In the genomic region with DNA sequence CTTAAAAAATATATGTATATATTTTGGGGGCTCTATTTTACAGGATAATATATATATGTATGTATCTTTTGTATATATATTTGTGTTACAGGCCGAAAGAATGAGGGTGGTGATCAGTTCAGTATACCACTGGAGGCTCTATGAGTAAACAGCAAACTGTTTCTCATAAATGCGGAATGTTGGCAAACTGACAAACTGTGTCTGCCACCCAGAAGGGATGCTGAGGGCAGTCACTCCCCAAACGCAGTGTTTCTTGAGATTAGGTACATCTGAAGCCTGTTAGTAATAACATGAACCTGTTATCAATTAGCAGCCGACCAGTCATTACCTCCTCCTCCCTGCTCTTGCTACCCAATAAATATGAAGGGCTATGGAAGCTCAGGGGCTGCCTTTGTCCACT, we compare ENCODE assay signal across 18 cellular contexts. TPM values are rescaled to one million over a fixed set of nuclear protein-coding genes. Genes with fewer than 3 reads are reported as not detected.
DNase-seq lines count a peak whose midpoint lies in the region; ATAC-seq and TF ChIP-seq lines count a peak whose summit lies in the region.
"Had no signal": no experiment of that assay in that cellular context is flagged by ENCODE, and none has a peak within 500 bp of the region (broad histone marks: within the 10 kb centered on the region; RNA-seq: fewer than 3 reads in every experiment).

No MANE protein-coding gene starts in this region.

- TF ChIP-seq CTCF in MCF 10A (IDR thresholded peaks at IDR 0.05; ENCODE audit: unreplicated experiment) (no peak), breast epithelium (IDR thresholded peaks at IDR 0.05) (no peak), RWPE1 (conservative IDR thresholded peaks at IDR 0.05; ENCODE audit: low read depth) (no peak), WERI-Rb-1 (IDR thresholded peaks at IDR 0.05; ENCODE audit: low read depth, low read length) (no peak)

- BruUV-seq in MCF 10A (replicated peaks; lab: Mats Ljungman, UMichigan): no TSS peak

- no peaks in the 10 kb centered on the region for H3K9me3 Mint-ChIP-seq in MCF 10A (ENCODE audit: unreplicated experiment)
- H3K9me3 Mint-ChIP-seq: activated CD4-positive, alpha-beta memory T cell treated with anti-CD3 and anti-CD28 coated beads for 36 hours; activated T-helper 2 cell treated with anti-CD3 and anti-CD28 coated beads, Interferon-gamma antibody, Interleukin-2, Interleukin-4, amounts not matched to agents 10 μg/mL and 5 μg/mL and 100 μg/mL, durations not matched to agents 14 hours and 24 hours and 36 hours had no signal

- H3K9me3 ChIP-seq in breast epithelium (no peaks in the 10 kb centered on the region), WERI-Rb-1 (ENCODE audit: severe bottlenecking) (no peaks in the 10 kb centered on the region)
- H3K9me3 ChIP-seq: ovary had no signal

- ATAC-seq in HG02840 (IDR thresholded peaks at IDR 0.05; ENCODE audit: low FRiP score, unreplicated experiment): no peak

- CTCF ChIA-PET in MCF 10A (lab: Yijun Ruan, JAX) (no interaction called here), RWPE1 (lab: Yijun Ruan, JAX) (no interaction called here)

- peaks cover 23% of the 10 kb centered on the region for H3K4me1 Mint-ChIP-seq in MCF 10A (ENCODE audit: insufficient read depth, unreplicated experiment)

- peaks cover 19% of the 10 kb centered on the region for H3K27me3 Mint-ChIP-seq in MCF 10A (ENCODE audit: insufficient read depth, unreplicated experiment)

- no peak overlapping the region for H3K4me3 ChIP-seq in breast epithelium
- H3K4me3 ChIP-seq in WERI-Rb-1 (ENCODE audit: low read depth, low read length): no peak overlapping the region
- H3K4me3 ChIP-seq: ovary had no signal

- DNase-seq in MCF 10A (ENCODE audit: unreplicated experiment) (peak; percentile 64), breast epithelium (ENCODE audit: low spot score in 2 of 2) (no peak), RWPE1 (ENCODE audit: low spot score) (peak; percentile 17), fibroblast of gingiva (ENCODE audit: low read depth) (peak; percentile 69), OCI-M1 (lab: John Stamatoyannopoulos, UW) (no peak), WERI-Rb-1 (no peak), KG1 (lab: John Stamatoyannopoulos, UW) (no peak)
- DNase-seq: activated CD4-positive, alpha-beta memory T cell treated with anti-CD3 and anti-CD28 coated beads for 36 hours; effector CD4-positive, alpha-beta T cell; islet precursor cell; NCI-H1105 treated with DMSO at 0.1 percent for 48 hours; NCI-H510A treated with DMSO at 0.1 percent for 48 hours; ovary; small intestine had no signal

- H3K4me1 ChIP-seq in breast epithelium: peaks cover 2 to 3% of the 10 kb centered on the region in 2 donors

- POLR2A ChIA-PET in MCF 10A (lab: Yijun Ruan, JAX) (interaction anchor here (0.7 to 2.5 kb wide), 2 partner anchors 13 kb away, joined by 3 to 6 read pairs; no protein-coding TSS in a partner anchor), RWPE1 (lab: Yijun Ruan, JAX; ENCODE audit: low non-redundant PET) (no interaction called here)

- no peak for TF ChIP-seq POLR2A in breast epithelium (IDR thresholded peaks at IDR 0.05)

- H3K27ac ChIP-seq in breast epithelium: no peak overlapping the region
- no peak overlapping the region for H3K27ac ChIP-seq in RWPE1
- no peak overlapping the region for H3K27ac ChIP-seq in WERI-Rb-1
- H3K27ac ChIP-seq: ovary had no signal

- H3K27me3 ChIP-seq in breast epithelium: no peaks in the 10 kb centered on the region
- no peaks in the 10 kb centered on the region for H3K27me3 ChIP-seq in WERI-Rb-1 (ENCODE audit: insufficient read depth, low read depth, severe bottlenecking)
- H3K27me3 ChIP-seq: ovary had no signal

- no peak overlapping the region for H3K4me3 Mint-ChIP-seq in MCF 10A (ENCODE audit: unreplicated experiment)
- H3K4me3 Mint-ChIP-seq: activated CD4-positive, alpha-beta memory T cell treated with anti-CD3 and anti-CD28 coated beads for 36 hours had no signal

- H3K36me3 ChIP-seq in breast epithelium (no peaks in the 10 kb centered on the region), WERI-Rb-1 (no peaks in the 10 kb centered on the region)
- H3K36me3 ChIP-seq: ovary had no signal

- H3K36me3 Mint-ChIP-seq in MCF 10A (ENCODE audit: insufficient read depth, unreplicated experiment): no peaks in the 10 kb centered on the region
- H3K36me3 Mint-ChIP-seq: activated CD4-positive, alpha-beta memory T cell treated with anti-CD3 and anti-CD28 coated beads for 36 hours had no signal

- intact Hi-C loops in MCF 10A (cut with micrococcal nuclease) (loop anchor here (5.0 kb wide), 2 partner anchors 37 to 43 kb away; no protein-coding TSS in a partner anchor), breast epithelium (cut with DNase I; ENCODE audit: low total_unique reads) (no loop called here)

- H3K27ac Mint-ChIP-seq in MCF 10A (ENCODE audit: low read depth, unreplicated experiment): no peak overlapping the region
- H3K27ac Mint-ChIP-seq: activated CD4-positive, alpha-beta memory T cell treated with anti-CD3 and anti-CD28 coated beads for 36 hours; activated T-helper 2 cell treated with anti-CD3 and anti-CD28 coated beads, Interferon-gamma antibody, Interleukin-2, Interleukin-4, amounts not matched to agents 10 μg/mL and 5 μg/mL and 100 μg/mL, durations not matched to agents 14 hours and 24 hours and 36 hours had no signal

RNA-seq across cellular contexts. Expression of a gene that starts 20.8 kb away (rescaled TPM):
- 17.9 and 19.1 TPM in 2 replicates for total RNA-seq in MCF 10A (2022)
- total RNA-seq in breast epithelium: 10 to 100 TPM; 43.6 to 76.5 (median 60.0) TPM

RNA-seq across cellular contexts. Expression of a gene that starts 49.6 kb away (rescaled TPM):
- total RNA-seq in MCF 10A (2022): not detected in 2 replicates
- total RNA-seq in breast epithelium: 1 to 10 TPM in 1 of 3 donors, under 1 TPM in 1, not detected in 1; 0.66 to 1.0 TPM
- total RNA-seq: activated CD4-positive, alpha-beta memory T cell treated with anti-CD3 and anti-CD28 coated beads for 36 hours; activated T-helper 2 cell treated with anti-CD3 and anti-CD28 coated beads, Interferon-gamma antibody, Interleukin-2, Interleukin-4, amounts not matched to agents 10 μg/mL and 5 μg/mL and 100 μg/mL, durations not matched to agents 14 hours and 24 hours and 36 hours; glomerular endothelial cell; mononuclear cell had no signal

Comparison
In these comparisons a context has a peak if more than half of its experiments do, and no peak if none do; other contexts are left out.
1. DNase-seq: peak in MCF 10A (single experiment), RWPE1 (single experiment) and fibroblast of gingiva (single experiment); none in breast epithelium (0 of 2), OCI-M1 (single experiment), WERI-Rb-1 (single experiment) and KG1 (single experiment).